15 cellular contexts compared by ENCODE assay signal in genomic region chr2:1887106-1887505, GRCh38.
"Had no signal": no experiment of that assay in that cellular context is flagged by ENCODE, and none has a peak within 500 bp of the region (broad histone marks: within the 10 kb centered on the region; RNA-seq: fewer than 3 reads in every experiment).

No MANE protein-coding gene starts in this region.

- ATAC-seq: effector memory CD8-positive, alpha-beta T cell; gastrocnemius medialis; gastroesophageal sphincter had no signal

- H3K4me1 ChIP-seq: colonic mucosa, esophagus muscularis mucosa, esophagus squamous epithelium, foreskin keratinocyte, gastrocnemius medialis, gastroesophageal sphincter had no signal

- H3K9me3 ChIP-seq: colonic mucosa, esophagus muscularis mucosa, esophagus squamous epithelium, gastrocnemius medialis, gastroesophageal sphincter, heart left ventricle had no signal

- DNase-seq: cortex of kidney; effector CD4-positive, alpha-beta T cell; effector CD8-positive, alpha-beta T cell; effector memory CD4-positive, alpha-beta T cell; effector memory CD8-positive, alpha-beta T cell; esophagus squamous epithelium; gastrocnemius medialis had no signal

- H3K27me3 ChIP-seq: colonic mucosa, foreskin keratinocyte, gastrocnemius medialis had no signal

- H3K27ac ChIP-seq: colonic mucosa, coronary artery, dorsolateral prefrontal cortex, epithelial cell of prostate, esophagus muscularis mucosa, esophagus squamous epithelium, foreskin keratinocyte, gastrocnemius medialis, gastroesophageal sphincter, heart left ventricle had no signal

- H3K36me3 ChIP-seq: colonic mucosa, esophagus muscularis mucosa, esophagus squamous epithelium, gastrocnemius medialis, gastroesophageal sphincter, heart left ventricle had no signal

- H3K4me3 ChIP-seq: colonic mucosa, coronary artery, dorsolateral prefrontal cortex, esophagus muscularis mucosa, esophagus squamous epithelium, gastrocnemius medialis, gastroesophageal sphincter, heart left ventricle had no signal
